ENCODE assay signal across 1 cellular context in the genomic region with DNA sequence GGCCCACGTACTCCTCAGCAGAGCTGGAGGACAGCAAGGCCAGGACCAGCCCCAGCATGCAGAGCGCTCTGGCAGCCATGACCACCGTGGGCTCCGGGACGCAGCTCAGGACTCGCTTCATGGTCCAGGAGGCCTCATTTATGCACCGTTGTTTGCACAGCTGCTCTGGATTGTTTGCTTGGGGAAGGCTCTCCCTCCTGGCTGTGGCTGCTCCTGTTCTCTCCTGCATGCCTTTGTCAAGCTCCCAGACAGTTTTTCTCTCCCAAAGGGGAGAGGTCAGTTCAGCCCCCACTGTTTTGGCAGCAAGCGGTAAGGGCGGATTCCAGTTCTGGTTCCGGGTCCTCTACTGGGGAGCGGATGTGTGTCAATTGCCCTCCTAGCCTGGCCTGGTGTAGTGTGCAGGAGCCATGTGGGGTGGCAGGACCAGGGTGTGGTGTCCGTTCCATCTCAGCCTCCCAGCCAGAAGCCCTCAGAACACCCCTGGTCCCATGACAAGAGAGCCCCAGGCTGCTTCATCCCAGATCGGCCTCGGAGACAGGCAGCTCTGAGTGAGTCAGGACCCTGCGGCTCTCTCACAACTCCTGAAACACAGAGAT.
TF ChIP-seq lines count a peak whose summit lies in the region.

A gene with protein sequence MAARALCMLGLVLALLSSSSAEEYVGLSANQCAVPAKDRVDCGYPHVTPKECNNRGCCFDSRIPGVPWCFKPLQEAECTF (minus strand): TSS at position 114 of the 596 bp plus-strand sequence. CDS start 35 bp downstream, at position 79.

TF ChIP-seq in HepG2, 621 proteins besides CTCF, POLR2A, EP300 and RAD21 (continued from another document and continues in another):
- no peak; the same call in 1 of the 2 replicates for TF ChIP-seq RCOR2 (CRISPR knock-in tag; IDR thresholded peaks at IDR 0.05)
- TF ChIP-seq, protein P1, sequence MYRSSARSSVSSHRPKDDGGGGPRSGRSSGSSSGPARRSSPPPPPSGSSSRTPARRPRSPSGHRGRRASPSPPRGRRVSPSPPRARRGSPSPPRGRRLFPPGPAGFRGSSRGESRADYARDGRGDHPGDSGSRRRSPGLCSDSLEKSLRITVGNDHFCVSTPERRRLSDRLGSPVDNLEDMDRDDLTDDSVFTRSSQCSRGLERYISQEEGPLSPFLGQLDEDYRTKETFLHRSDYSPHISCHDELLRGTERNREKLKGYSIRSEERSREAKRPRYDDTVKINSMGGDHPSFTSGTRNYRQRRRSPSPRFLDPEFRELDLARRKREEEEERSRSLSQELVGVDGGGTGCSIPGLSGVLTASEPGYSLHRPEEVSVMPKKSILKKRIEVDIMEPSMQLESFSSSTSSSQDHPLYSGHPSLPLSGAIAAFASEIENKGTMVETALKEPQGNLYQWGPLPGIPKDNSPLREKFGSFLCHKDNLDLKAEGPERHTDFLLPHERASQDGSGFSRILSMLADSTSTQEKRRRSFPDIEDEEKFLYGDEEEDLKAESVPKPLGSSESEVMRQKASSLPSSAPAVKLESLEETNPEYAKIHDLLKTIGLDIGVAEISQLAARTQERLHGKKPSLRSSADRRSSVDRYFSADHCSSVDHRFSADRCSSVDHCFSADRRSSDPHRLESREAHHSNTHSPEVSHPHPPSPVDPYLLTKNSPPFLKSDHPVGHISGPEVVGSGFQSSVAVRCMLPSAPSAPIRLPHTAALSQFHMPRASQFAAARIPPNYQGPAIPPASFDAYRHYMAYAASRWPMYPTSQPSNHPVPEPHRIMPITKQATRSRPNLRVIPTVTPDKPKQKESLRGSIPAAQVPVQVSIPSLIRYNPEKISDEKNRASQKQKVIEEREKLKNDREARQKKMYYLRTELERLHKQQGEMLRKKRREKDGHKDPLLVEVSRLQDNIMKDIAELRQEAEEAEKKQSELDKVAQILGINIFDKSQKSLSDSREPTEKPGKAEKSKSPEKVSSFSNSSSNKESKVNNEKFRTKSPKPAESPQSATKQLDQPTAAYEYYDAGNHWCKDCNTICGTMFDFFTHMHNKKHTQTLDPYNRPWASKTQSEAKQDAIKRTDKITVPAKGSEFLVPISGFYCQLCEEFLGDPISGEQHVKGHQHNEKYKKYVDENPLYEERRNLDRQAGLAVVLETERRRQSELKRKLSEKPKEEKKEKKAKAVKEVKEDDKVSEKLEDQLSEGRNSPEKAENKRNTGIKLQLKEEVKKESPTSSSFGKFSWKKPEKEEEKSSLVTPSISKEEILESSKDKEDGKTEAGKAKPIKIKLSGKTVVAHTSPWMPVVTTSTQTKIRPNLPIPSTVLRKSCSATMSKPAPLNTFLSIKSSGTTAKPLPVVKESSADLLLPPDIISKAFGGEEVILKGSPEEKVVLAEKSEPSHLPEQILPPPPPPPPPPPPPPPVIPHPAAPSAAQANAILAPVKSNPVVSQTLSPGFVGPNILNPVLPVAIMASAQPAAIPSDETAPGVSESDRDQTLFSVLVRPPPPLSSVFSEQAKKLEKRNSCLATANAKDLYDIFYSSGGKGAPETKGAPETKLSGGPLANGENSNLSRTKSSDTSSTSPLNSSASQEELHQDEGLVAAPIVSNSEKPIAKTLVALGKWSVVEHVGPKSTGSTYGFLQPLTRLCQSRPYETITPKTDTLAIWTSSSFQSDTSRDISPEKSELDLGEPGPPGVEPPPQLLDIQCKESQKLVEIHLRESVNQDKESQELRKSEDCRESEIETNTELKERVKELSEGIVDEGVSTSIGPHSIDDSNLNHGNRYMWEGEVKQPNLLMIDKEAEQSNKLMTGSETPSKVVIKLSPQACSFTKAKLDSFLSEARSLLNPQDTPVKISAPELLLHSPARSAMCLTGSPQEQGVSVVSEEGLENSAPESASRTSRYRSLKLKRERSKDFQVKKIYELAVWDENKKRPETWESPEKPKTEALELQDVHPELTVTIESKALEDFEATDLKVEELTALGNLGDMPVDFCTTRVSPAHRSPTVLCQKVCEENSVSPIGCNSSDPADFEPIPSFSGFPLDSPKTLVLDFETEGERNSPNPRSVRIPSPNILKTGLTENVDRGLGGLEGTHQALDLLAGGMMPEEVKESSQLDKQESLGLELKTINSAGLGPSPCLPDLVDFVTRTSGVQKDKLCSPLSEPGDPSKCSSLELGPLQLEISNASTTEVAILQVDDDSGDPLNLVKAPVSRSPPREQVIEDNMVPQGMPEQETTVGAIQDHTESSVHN (CRISPR knock-in tag; IDR thresholded peaks at IDR 0.05): no peak
- TF ChIP-seq, protein P2, sequence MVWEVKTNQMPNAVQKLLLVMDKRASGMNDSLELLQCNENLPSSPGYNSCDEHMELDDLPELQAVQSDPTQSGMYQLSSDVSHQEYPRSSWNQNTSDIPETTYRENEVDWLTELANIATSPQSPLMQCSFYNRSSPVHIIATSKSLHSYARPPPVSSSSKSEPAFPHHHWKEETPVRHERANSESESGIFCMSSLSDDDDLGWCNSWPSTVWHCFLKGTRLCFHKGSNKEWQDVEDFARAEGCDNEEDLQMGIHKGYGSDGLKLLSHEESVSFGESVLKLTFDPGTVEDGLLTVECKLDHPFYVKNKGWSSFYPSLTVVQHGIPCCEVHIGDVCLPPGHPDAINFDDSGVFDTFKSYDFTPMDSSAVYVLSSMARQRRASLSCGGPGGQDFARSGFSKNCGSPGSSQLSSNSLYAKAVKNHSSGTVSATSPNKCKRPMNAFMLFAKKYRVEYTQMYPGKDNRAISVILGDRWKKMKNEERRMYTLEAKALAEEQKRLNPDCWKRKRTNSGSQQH (CRISPR knock-in tag; IDR thresholded peaks at IDR 0.05; ENCODE audit: low read depth): 0 out of 2 replicates have a peak, but pooled peaks have one; percentile 12
- TF ChIP-seq, protein P3, sequence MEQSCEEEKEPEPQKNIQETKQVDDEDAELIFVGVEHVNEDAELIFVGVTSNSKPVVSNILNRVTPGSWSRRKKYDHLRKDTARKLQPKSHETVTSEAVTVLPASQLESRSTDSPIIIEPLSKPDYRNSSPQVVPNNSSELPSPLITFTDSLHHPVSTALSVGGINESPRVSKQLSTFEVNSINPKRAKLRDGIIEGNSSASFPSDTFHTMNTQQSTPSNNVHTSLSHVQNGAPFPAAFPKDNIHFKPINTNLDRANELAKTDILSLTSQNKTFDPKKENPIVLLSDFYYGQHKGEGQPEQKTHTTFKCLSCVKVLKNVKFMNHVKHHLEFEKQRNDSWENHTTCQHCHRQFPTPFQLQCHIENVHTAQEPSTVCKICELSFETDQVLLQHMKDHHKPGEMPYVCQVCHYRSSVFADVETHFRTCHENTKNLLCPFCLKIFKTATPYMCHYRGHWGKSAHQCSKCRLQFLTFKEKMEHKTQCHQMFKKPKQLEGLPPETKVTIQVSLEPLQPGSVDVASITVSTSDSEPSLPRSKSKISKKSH (CRISPR knock-in tag; IDR thresholded peaks at IDR 0.05; ENCODE audit: borderline replicate concordance): peak; percentile 78; the same call in 1 of the 2 replicates
- TF ChIP-seq AGO2 (optimal IDR thresholded peaks at IDR 0.05; ENCODE audit: low read depth, low read length): no peak
- TF ChIP-seq ZMYM3 (CRISPR knock-in tag; IDR thresholded peaks at IDR 0.05): peak; percentile 85
- no peak for TF ChIP-seq ZNF549 (CRISPR knock-in tag; IDR thresholded peaks at IDR 0.05)
- no peak for TF ChIP-seq KAT2B (IDR thresholded peaks at IDR 0.05; ENCODE audit: borderline replicate concordance, low read depth, low read length)
- peak; percentile 52; the same call in 1 of the 2 replicates for TF ChIP-seq CHD4 (IDR thresholded peaks at IDR 0.05; ENCODE audit: borderline replicate concordance, low read length)
- TF ChIP-seq, protein P4, sequence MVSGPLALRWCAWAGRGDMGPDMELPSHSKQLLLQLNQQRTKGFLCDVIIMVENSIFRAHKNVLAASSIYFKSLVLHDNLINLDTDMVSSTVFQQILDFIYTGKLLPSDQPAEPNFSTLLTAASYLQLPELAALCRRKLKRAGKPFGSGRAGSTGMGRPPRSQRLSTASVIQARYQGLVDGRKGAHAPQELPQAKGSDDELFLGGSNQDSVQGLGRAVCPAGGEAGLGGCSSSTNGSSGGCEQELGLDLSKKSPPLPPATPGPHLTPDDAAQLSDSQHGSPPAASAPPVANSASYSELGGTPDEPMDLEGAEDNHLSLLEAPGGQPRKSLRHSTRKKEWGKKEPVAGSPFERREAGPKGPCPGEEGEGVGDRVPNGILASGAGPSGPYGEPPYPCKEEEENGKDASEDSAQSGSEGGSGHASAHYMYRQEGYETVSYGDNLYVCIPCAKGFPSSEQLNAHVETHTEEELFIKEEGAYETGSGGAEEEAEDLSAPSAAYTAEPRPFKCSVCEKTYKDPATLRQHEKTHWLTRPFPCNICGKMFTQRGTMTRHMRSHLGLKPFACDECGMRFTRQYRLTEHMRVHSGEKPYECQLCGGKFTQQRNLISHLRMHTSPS (CRISPR knock-in tag; IDR thresholded peaks at IDR 0.05; ENCODE audit: low read depth): no peak
- TF ChIP-seq ZFP36L1 (CRISPR knock-in tag; IDR thresholded peaks at IDR 0.05): no peak
- TF ChIP-seq KAT7 (CRISPR knock-in tag; IDR thresholded peaks at IDR 0.05; ENCODE audit: borderline replicate concordance): no peak
- no peak for TF ChIP-seq SMYD3 (CRISPR knock-in tag; IDR thresholded peaks at IDR 0.05)
- TF ChIP-seq, protein P5, sequence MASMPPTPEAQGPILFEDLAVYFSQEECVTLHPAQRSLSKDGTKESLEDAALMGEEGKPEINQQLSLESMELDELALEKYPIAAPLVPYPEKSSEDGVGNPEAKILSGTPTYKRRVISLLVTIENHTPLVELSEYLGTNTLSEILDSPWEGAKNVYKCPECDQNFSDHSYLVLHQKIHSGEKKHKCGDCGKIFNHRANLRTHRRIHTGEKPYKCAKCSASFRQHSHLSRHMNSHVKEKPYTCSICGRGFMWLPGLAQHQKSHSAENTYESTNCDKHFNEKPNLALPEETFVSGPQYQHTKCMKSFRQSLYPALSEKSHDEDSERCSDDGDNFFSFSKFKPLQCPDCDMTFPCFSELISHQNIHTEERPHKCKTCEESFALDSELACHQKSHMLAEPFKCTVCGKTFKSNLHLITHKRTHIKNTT (CRISPR knock-in tag; IDR thresholded peaks at IDR 0.05): no peak
- TF ChIP-seq, protein P6, sequence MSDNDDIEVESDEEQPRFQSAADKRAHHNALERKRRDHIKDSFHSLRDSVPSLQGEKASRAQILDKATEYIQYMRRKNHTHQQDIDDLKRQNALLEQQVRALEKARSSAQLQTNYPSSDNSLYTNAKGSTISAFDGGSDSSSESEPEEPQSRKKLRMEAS (IDR thresholded peaks at IDR 0.05): peak; percentile 60
- no peak for TF ChIP-seq TEAD2 (CRISPR knock-in tag; IDR thresholded peaks at IDR 0.05)
- TF ChIP-seq EHMT2 (IDR thresholded peaks at IDR 0.05; ENCODE audit: borderline replicate concordance, low read depth, low read length): no peak
- no peak for TF ChIP-seq KLF6 (CRISPR knock-in tag; IDR thresholded peaks at IDR 0.05)
- TF ChIP-seq ZNF510 (CRISPR knock-in tag; IDR thresholded peaks at IDR 0.05; ENCODE audit: low read depth): no peak
- TF ChIP-seq, protein P7, sequence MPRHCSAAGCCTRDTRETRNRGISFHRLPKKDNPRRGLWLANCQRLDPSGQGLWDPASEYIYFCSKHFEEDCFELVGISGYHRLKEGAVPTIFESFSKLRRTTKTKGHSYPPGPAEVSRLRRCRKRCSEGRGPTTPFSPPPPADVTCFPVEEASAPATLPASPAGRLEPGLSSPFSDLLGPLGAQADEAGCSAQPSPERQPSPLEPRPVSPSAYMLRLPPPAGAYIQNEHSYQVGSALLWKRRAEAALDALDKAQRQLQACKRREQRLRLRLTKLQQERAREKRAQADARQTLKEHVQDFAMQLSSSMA (CRISPR knock-in tag; IDR thresholded peaks at IDR 0.05): no peak
- TF ChIP-seq RNF2 (conservative IDR thresholded peaks at IDR 0.05; ENCODE audit: low read depth): no peak
- no peak for TF ChIP-seq IRF2 (CRISPR knock-in tag; IDR thresholded peaks at IDR 0.05)
- TF ChIP-seq, protein P8, sequence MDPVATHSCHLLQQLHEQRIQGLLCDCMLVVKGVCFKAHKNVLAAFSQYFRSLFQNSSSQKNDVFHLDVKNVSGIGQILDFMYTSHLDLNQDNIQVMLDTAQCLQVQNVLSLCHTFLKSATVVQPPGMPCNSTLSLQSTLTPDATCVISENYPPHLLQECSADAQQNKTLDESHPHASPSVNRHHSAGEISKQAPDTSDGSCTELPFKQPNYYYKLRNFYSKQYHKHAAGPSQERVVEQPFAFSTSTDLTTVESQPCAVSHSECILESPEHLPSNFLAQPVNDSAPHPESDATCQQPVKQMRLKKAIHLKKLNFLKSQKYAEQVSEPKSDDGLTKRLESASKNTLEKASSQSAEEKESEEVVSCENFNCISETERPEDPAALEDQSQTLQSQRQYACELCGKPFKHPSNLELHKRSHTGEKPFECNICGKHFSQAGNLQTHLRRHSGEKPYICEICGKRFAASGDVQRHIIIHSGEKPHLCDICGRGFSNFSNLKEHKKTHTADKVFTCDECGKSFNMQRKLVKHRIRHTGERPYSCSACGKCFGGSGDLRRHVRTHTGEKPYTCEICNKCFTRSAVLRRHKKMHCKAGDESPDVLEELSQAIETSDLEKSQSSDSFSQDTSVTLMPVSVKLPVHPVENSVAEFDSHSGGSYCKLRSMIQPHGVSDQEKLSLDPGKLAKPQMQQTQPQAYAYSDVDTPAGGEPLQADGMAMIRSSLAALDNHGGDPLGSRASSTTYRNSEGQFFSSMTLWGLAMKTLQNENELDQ (CRISPR knock-in tag; IDR thresholded peaks at IDR 0.05; ENCODE audit: borderline replicate concordance): no peak
- TF ChIP-seq, protein P9, sequence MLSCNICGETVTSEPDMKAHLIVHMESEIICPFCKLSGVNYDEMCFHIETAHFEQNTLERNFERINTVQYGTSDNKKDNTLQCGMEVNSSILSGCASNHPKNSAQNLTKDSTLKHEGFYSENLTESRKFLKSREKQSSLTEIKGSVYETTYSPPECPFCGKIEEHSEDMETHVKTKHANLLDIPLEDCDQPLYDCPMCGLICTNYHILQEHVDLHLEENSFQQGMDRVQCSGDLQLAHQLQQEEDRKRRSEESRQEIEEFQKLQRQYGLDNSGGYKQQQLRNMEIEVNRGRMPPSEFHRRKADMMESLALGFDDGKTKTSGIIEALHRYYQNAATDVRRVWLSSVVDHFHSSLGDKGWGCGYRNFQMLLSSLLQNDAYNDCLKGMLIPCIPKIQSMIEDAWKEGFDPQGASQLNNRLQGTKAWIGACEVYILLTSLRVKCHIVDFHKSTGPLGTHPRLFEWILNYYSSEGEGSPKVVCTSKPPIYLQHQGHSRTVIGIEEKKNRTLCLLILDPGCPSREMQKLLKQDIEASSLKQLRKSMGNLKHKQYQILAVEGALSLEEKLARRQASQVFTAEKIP (CRISPR knock-in tag; IDR thresholded peaks at IDR 0.05; ENCODE audit: borderline replicate concordance): no peak
- TF ChIP-seq ZNF180 (CRISPR knock-in tag; IDR thresholded peaks at IDR 0.05; ENCODE audit: borderline replicate concordance, low read depth): no peak
- TF ChIP-seq REPIN1 (CRISPR knock-in tag; IDR thresholded peaks at IDR 0.05; ENCODE audit: borderline replicate concordance, low read depth): no peak
- no peak for TF ChIP-seq HES4 (CRISPR knock-in tag; IDR thresholded peaks at IDR 0.05; ENCODE audit: borderline replicate concordance)
- TF ChIP-seq HOXA5 (CRISPR knock-in tag; IDR thresholded peaks at IDR 0.05): no peak
- 0 out of 2 replicates have a peak, but pooled peaks have one; percentile 37 for TF ChIP-seq ZNF225 (CRISPR knock-in tag; IDR thresholded peaks at IDR 0.05)
- TF ChIP-seq ZNF431 (CRISPR knock-in tag; IDR thresholded peaks at IDR 0.05; ENCODE audit: borderline replicate concordance, low read depth): no peak
- TF ChIP-seq SMARCC2 (IDR thresholded peaks at IDR 0.05): no peak
- TF ChIP-seq, protein P10, sequence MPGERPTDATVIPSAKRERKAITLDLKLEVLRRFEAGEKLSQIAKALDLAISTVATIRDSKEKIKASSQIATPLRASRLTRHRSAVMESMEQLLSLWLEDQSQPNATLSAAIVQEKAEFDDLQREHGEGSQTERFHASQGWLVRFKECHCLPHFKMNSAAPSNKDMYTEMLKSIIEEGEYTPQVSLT (CRISPR knock-in tag; IDR thresholded peaks at IDR 0.05; ENCODE audit: borderline replicate concordance, low read depth): no peak
- 0 out of 2 replicates have a peak, but pooled peaks have one; percentile 51 for TF ChIP-seq ARNTL (CRISPR knock-in tag; IDR thresholded peaks at IDR 0.05)
- TF ChIP-seq ZFAT (CRISPR knock-in tag; conservative IDR thresholded peaks at IDR 0.05): no peak
- TF ChIP-seq PRPF4 (IDR thresholded peaks at IDR 0.05; ENCODE audit: low read depth, low read length, poor library complexity, severe bottlenecking): no peak
- TF ChIP-seq MXI1 (IDR thresholded peaks at IDR 0.05; ENCODE audit: borderline replicate concordance, low read depth, low read length): no peak
- no peak for TF ChIP-seq CCAR2 (optimal IDR thresholded peaks at IDR 0.05; ENCODE audit: low read depth, low read length)
